ENCODE assay signal across 10 cellular contexts in genomic region chr1:16168622-16169021, GRCh38. TPM values are rescaled to one million over a fixed set of nuclear protein-coding genes. Genes with fewer than 3 reads are reported as not detected.
DNase-seq lines count a peak whose midpoint lies in the region; ATAC-seq, FAIRE-seq and TF ChIP-seq lines count a peak whose summit lies in the region.
"Had no signal": no experiment of that assay in that cellular context is flagged by ENCODE, and none has a peak within 500 bp of the region (broad histone marks: within the 10 kb centered on the region; RNA-seq: fewer than 3 reads in every experiment).

No MANE protein-coding gene starts in this region.

- TF ChIP-seq POLR2A in H1 (IDR thresholded peaks at IDR 0.05; ENCODE audit: control extremely low read depth in 1 of 2, low read depth in 2 of 2, low read length in 2 of 2) (no peak), breast epithelium (IDR thresholded peaks at IDR 0.05) (no peak)

- no peak overlapping the region for H3K14ac ChIP-seq in H1 (ENCODE audit: insufficient read length)

- CTCF ChIA-PET in T-cell (lab: Charles Lee): interaction anchor here in 1 of 2 donors (0.9 kb wide), 1 partner anchor 89 kb away, joined by 3 read pairs; no protein-coding TSS in a partner anchor
- CTCF ChIA-PET in H1 (lab: Charles Lee; ENCODE audit: partially characterized antibody): interaction anchor here (0.6 to 2.5 kb wide), 13 partner anchors 12 to 791 kb away, joined by 3 to 20 read pairs (median 4); partner anchors contain the start of gene EPHA2

- H3K9me3 ChIP-seq in H1 (ENCODE audit: insufficient read depth in 2 of 2, low read depth in 1 of 2, low read length in 1 of 2) (no peaks in the 10 kb centered on the region), breast epithelium (no peaks in the 10 kb centered on the region)

- no peak overlapping the region for H3K4ac ChIP-seq in H1 (replicated peaks; ENCODE audit: insufficient read length, low read depth, low read length)

- H3K9ac ChIP-seq in H1 (replicated peaks in 1 of 4; ENCODE audit: extremely low read depth in 1 of 4, low read depth in 3 of 4, low read length in 3 of 4): no peak overlapping the region

- POLR2A ChIA-PET in T-cell (lab: Charles Lee): no interaction called here
- POLR2A ChIA-PET in H1 (lab: Charles Lee; ENCODE audit: partially characterized antibody): interaction anchor here (1.1 to 9.1 kb wide), 10 partner anchors 13 to 199 kb away, joined by 3 to 104 read pairs (median 4); partner anchors contain the start of genes EPHA2 and SZRD1

- H2AFZ ChIP-seq in H1 (ENCODE audit: low read length): no peak overlapping the region

- peaks cover 23% of the 10 kb centered on the region for H3K4me1 Mint-ChIP-seq in activated CD4-positive, alpha-beta T cell treated with anti-CD3 and anti-CD28 coated beads, Interleukin-2, amount 10 ng/mL, durations not matched to agents 24 days and 14 days
- H3K4me1 Mint-ChIP-seq in T-cell: peaks cover 38 to 54% (median 46%) of the 10 kb centered on the region in 3 donors
- peaks cover 37% of the 10 kb centered on the region for H3K4me1 Mint-ChIP-seq in stimulated activated memory B cell treated with anti-CD40 and anti-IgM and Interleukin-4, amounts not matched to agents 10 μg/mL and 1 μg/mL and 100 μg/mL, for 72 hours

- H3K27me3 ChIP-seq in H1 (replicated peaks in 1 of 4; ENCODE audit: control insufficient read depth in 3 of 4, extremely low read depth in 1 of 4, insufficient read depth in 3 of 4, low read length in 3 of 4) (no peaks in the 10 kb centered on the region; a peak in 2 of 7 replicates), breast epithelium (no peaks in the 10 kb centered on the region)

- H2BK20ac ChIP-seq in H1 (ENCODE audit: low read length): peak overlapping the region; percentile 80; the same call in 1 of the 2 replicates

- H3K4me1 ChIP-seq in H1 (replicated peaks in 1 of 4; ENCODE audit: control insufficient read depth in 3 of 4, insufficient read depth in 4 of 4, low read length in 3 of 4) (peaks cover 4 to 22% (median 13%) of the 10 kb centered on the region in 4 experiments), breast epithelium (peaks cover 0 to 8% of the 10 kb centered on the region in 2 donors)

- H3K23ac ChIP-seq in H1 (ENCODE audit: insufficient read length): no peak overlapping the region

- H3K4me3 ChIP-seq in H1 (ENCODE audit: extremely low read depth in 1 of 4, insufficient read depth in 2 of 4, low read depth in 3 of 4, low read length in 4 of 4) (no peak overlapping the region), breast epithelium (no peak overlapping the region)
- H3K4me3 ChIP-seq: lung had no signal

- no peak overlapping the region for H3K56ac ChIP-seq in H1 (replicated peaks; ENCODE audit: insufficient read length, low read depth, low read length)

- no peak overlapping the region for H2BK120ac ChIP-seq in H1 (replicated peaks; ENCODE audit: low read depth, low read length)

- H4K8ac ChIP-seq in H1 (ENCODE audit: extremely low read depth, insufficient read depth, low read length): no peak overlapping the region

- H3K27ac Mint-ChIP-seq in activated CD4-positive, alpha-beta T cell treated with anti-CD3 and anti-CD28 coated beads, Interleukin-2, amount 10 ng/mL, durations not matched to agents 24 days and 14 days: no peak overlapping the region
- H3K27ac Mint-ChIP-seq in T-cell: peak overlapping the region; percentile 49 to 68
- H3K27ac Mint-ChIP-seq in stimulated activated memory B cell treated with anti-CD40 and anti-IgM and Interleukin-4, amounts not matched to agents 10 μg/mL and 1 μg/mL and 100 μg/mL, for 72 hours: peak overlapping the region; percentile 55

- TF ChIP-seq CTCF in H1 (IDR thresholded peaks at IDR 0.05; ENCODE audit: control extremely low read depth in 1 of 3, insufficient read depth in 1 of 3, low read depth in 1 of 3, low read length in 3 of 3) (no peak), breast epithelium (IDR thresholded peaks at IDR 0.05) (no peak)

- H2BK5ac ChIP-seq in H1 (ENCODE audit: low read depth, low read length): no peak overlapping the region

- H2BK15ac ChIP-seq in H1 (ENCODE audit: low read length): peak overlapping the region; percentile 83; the same call in 1 of the 2 replicates

- no peaks in the 10 kb centered on the region for H3K79me1 ChIP-seq in H1 (ENCODE audit: low read depth, low read length)

- no peak for TF ChIP-seq RAD21 in H1 (IDR thresholded peaks at IDR 0.05 in 1 of 2, conservative IDR thresholded peaks at IDR 0.05 in 1 of 2; ENCODE audit: low read depth in 2 of 2, low read length in 2 of 2)

- no peak for DNase-seq in activated CD4-positive, alpha-beta T cell treated with anti-CD3 and anti-CD28 coated beads, Interleukin-2, amount 10 ng/mL, durations not matched to agents 24 days and 14 days
- DNase-seq in activated CD4-positive, alpha-beta T cell treated with anti-CD3 and anti-CD28 coated beads, Interleukin-2, amount 50 U/mL, for 1 hour: no peak
- DNase-seq in T-cell: peak in 1 of 34 experiments; percentile 17
- no peak for DNase-seq in H1 (ENCODE audit: low read depth in 1 of 2, low spot score in 2 of 2)
- no peak for DNase-seq in RCC 7860 (ENCODE audit: low spot score)
- DNase-seq in NCI-H524 treated with DMSO at 0.1 percent for 48 hours (lab: John Stamatoyannopoulos, UW): no peak
- no peak for DNase-seq in breast epithelium (ENCODE audit: low spot score in 2 of 2)
- DNase-seq: aorta had no signal

- peak overlapping the region in 1 of 2 experiments; percentile 59; a peak in 2 of 4 replicates for H3K4me2 ChIP-seq in H1 (ENCODE audit: insufficient read depth in 1 of 2, low read depth in 2 of 2, low read length in 2 of 2)

- no peak overlapping the region for H2AK5ac ChIP-seq in H1 (ENCODE audit: low read depth, low read length)

- no peak for ATAC-seq in T-cell (replicated peaks in 1 of 4)
- peak; percentile 49 for ATAC-seq in stimulated activated memory B cell treated with anti-CD40 and anti-IgM and Interleukin-4, amounts not matched to agents 10 μg/mL and 1 μg/mL and 100 μg/mL, for 72 hours

- H2BK12ac ChIP-seq in H1 (ENCODE audit: low read depth, low read length): no peak overlapping the region

- H3K36me3 ChIP-seq in H1 (ENCODE audit: control insufficient read depth in 2 of 4, insufficient read depth in 4 of 4, low read length in 3 of 4): no peaks in the 10 kb centered on the region
- no peaks in the 10 kb centered on the region for H3K36me3 ChIP-seq in breast epithelium

- H4K91ac ChIP-seq in H1 (replicated peaks; ENCODE audit: insufficient read length, low read length): peak overlapping the region; percentile 14

- intact Hi-C loops in activated CD4-positive, alpha-beta T cell treated with anti-CD3 and anti-CD28 coated beads, Interleukin-2, amount 10 ng/mL, durations not matched to agents 24 days and 14 days (cut with micrococcal nuclease): no loop called here
- intact Hi-C loops in breast epithelium (cut with DNase I; ENCODE audit: low total_unique reads): no loop called here

- H3K27me3 Mint-ChIP-seq in activated CD4-positive, alpha-beta T cell treated with anti-CD3 and anti-CD28 coated beads, Interleukin-2, amount 10 ng/mL, durations not matched to agents 24 days and 14 days: peaks cover 35% of the 10 kb centered on the region
- H3K27me3 Mint-ChIP-seq in T-cell: peaks cover 0 to 2% of the 10 kb centered on the region in 2 donors
- H3K27me3 Mint-ChIP-seq in stimulated activated memory B cell treated with anti-CD40 and anti-IgM and Interleukin-4, amounts not matched to agents 10 μg/mL and 1 μg/mL and 100 μg/mL, for 72 hours: peaks cover 29% of the 10 kb centered on the region

- H4K5ac ChIP-seq in H1 (ENCODE audit: insufficient read length, low read depth, low read length): no peak overlapping the region

- H3K36me3 Mint-ChIP-seq in activated CD4-positive, alpha-beta T cell treated with anti-CD3 and anti-CD28 coated beads, Interleukin-2, amount 10 ng/mL, durations not matched to agents 24 days and 14 days (ENCODE audit: low read depth): no peaks in the 10 kb centered on the region
- H3K36me3 Mint-ChIP-seq in T-cell: no peaks in the 10 kb centered on the region
- no peaks in the 10 kb centered on the region for H3K36me3 Mint-ChIP-seq in stimulated activated memory B cell treated with anti-CD40 and anti-IgM and Interleukin-4, amounts not matched to agents 10 μg/mL and 1 μg/mL and 100 μg/mL, for 72 hours

- FAIRE-seq in H1 (lab: Jason Lieb, UNC) (no peak), RCC 7860 (lab: Jason Lieb, UNC) (no peak)

- no peaks in the 10 kb centered on the region for H4K20me1 ChIP-seq in H1 (replicated peaks in 1 of 2; ENCODE audit: control insufficient read depth in 1 of 2, insufficient read depth in 2 of 2, low read length in 2 of 2)

- no peaks in the 10 kb centered on the region for H3K9me3 Mint-ChIP-seq in activated CD4-positive, alpha-beta T cell treated with anti-CD3 and anti-CD28 coated beads, Interleukin-2, amount 10 ng/mL, durations not matched to agents 24 days and 14 days
- H3K9me3 Mint-ChIP-seq in T-cell: no peaks in the 10 kb centered on the region
- H3K9me3 Mint-ChIP-seq in stimulated activated memory B cell treated with anti-CD40 and anti-IgM and Interleukin-4, amounts not matched to agents 10 μg/mL and 1 μg/mL and 100 μg/mL, for 72 hours: no peaks in the 10 kb centered on the region

- H3K23me2 ChIP-seq in H1 (ENCODE audit: low read depth, low read length): peaks cover 4% of the 10 kb centered on the region; the same call in 1 of the 2 replicates

- no peak overlapping the region for H3K27ac ChIP-seq in H1 (ENCODE audit: low read depth, low read length)
- no peak overlapping the region for H3K27ac ChIP-seq in breast epithelium

- no peaks in the 10 kb centered on the region for H3K79me2 ChIP-seq in H1 (ENCODE audit: control insufficient read depth in 1 of 2, insufficient read depth in 2 of 2, low read length in 2 of 2)

- 83% methylated on average over 6 of the region's 6 CpGs; no CpG with 5 or more reads in 1 of the 2 experiments for WGBS in H1 (ENCODE audit: extremely low coverage in 1 of 2, insufficient coverage in 1 of 2, insufficient read length in 1 of 2, insufficient replicate concordance in 2 of 2, low coverage in 1 of 2, low lambda C conversion rate in 2 of 2, missing lambda C conversion rate in 1 of 2), 2 experiments

- peak overlapping the region; percentile 64 for H3K4me3 Mint-ChIP-seq in activated CD4-positive, alpha-beta T cell treated with anti-CD3 and anti-CD28 coated beads, Interleukin-2, amount 10 ng/mL, durations not matched to agents 24 days and 14 days
- peak overlapping the region; percentile 57 to 71 (median 69) for H3K4me3 Mint-ChIP-seq in T-cell
- H3K4me3 Mint-ChIP-seq in stimulated activated memory B cell treated with anti-CD40 and anti-IgM and Interleukin-4, amounts not matched to agents 10 μg/mL and 1 μg/mL and 100 μg/mL, for 72 hours: peak overlapping the region; percentile 76

- no peak for TF ChIP-seq EP300 in H1 (IDR thresholded peaks at IDR 0.05; ENCODE audit: borderline replicate concordance in 1 of 2, low read depth in 2 of 2, low read length in 2 of 2)

- H3K18ac ChIP-seq in H1 (ENCODE audit: extremely low read depth, low read length): no peak overlapping the region

RNA-seq across cellular contexts. Expression of gene EPHA2, which starts 12.8 kb away (rescaled TPM):
- total RNA-seq in activated CD4-positive, alpha-beta T cell treated with anti-CD3 and anti-CD28 coated beads, Interleukin-2, amount 10 ng/mL, durations not matched to agents 24 days and 14 days: not detected in 2 replicates
- total RNA-seq in T-cell: under 1 TPM in 4 of 5 donors, not detected in 1; 0.19 to 0.66 (median 0.41) TPM
- total RNA-seq in H1 (2021; fragmentation: NEBNext Ultra II Directional; extraction: Animal tissue kit (Norgen Biotek cat#: 25700)): 28.4 and 33.6 TPM in 2 replicates
- 26.8 and 42.2 TPM in 2 replicates for polyA plus RNA-seq in H1 (2011; rRNA removed)
- polyA plus RNA-seq in H1 (2011; cell fraction: cytosol; rRNA removed): 24.2 TPM
- polyA plus RNA-seq in H1 (2011; cell fraction: nucleus; rRNA removed): 69.5 TPM
- polyA plus RNA-seq in H1 (2012, experiment 1 of 2): 23.3 to 29.4 TPM (median 24.9 TPM) in 4 replicates
- polyA plus RNA-seq in H1 (2012, experiment 2 of 2): 28.9 TPM
- polyA plus RNA-seq in H1 (2013, experiment 1 of 2): 33.8 TPM
- 33.1 TPM for polyA plus RNA-seq in H1 (2013, experiment 2 of 2)
- polyA minus RNA-seq in H1 (2011; rRNA and poly(A)+ RNA removed): 44.2 and 53.8 TPM in 2 replicates
- polyA minus RNA-seq in H1 (2011; cell fraction: cytosol; rRNA and poly(A)+ RNA removed): 30.1 TPM
- 34.1 TPM for polyA minus RNA-seq in H1 (2011; cell fraction: nucleus; rRNA and poly(A)+ RNA removed)
- 10 to 100 TPM in 2 of 3 donors, 1 to 10 TPM in 1; 5.8 to 18.4 (median 16.7) TPM for total RNA-seq in breast epithelium

RNA-seq across cellular contexts. Expression of gene ARHGEF19, which starts 43.8 kb away (rescaled TPM):
- total RNA-seq in activated CD4-positive, alpha-beta T cell treated with anti-CD3 and anti-CD28 coated beads, Interleukin-2, amount 10 ng/mL, durations not matched to agents 24 days and 14 days: 8.5 and 8.8 TPM in 2 replicates
- total RNA-seq in T-cell (10 to 100 TPM in 3 of 5 donors, 1 to 10 TPM in 2; 7.0 to 17.6 (median 12.3) TPM), breast epithelium (10 to 100 TPM in 2 of 3 donors, 1 to 10 TPM in 1; 7.5 to 18.0 (median 12.9) TPM)
- total RNA-seq in H1 (2021; fragmentation: NEBNext Ultra II Directional; extraction: Animal tissue kit (Norgen Biotek cat#: 25700)): 51.9 and 56.4 TPM in 2 replicates
- polyA plus RNA-seq in H1 (2011; rRNA removed): 47.5 and 69.2 TPM in 2 replicates
- 55.0 TPM for polyA plus RNA-seq in H1 (2011; cell fraction: cytosol; rRNA removed)
- 157 TPM for polyA plus RNA-seq in H1 (2011; cell fraction: nucleus; rRNA removed)
- 42.8 to 57.1 TPM (median 54.3 TPM) in 4 replicates for polyA plus RNA-seq in H1 (2012, experiment 1 of 2)
- polyA plus RNA-seq in H1 (2012, experiment 2 of 2): 45.5 TPM
- 32.6 TPM for polyA plus RNA-seq in H1 (2013, experiment 1 of 2)
- 30.2 TPM for polyA plus RNA-seq in H1 (2013, experiment 2 of 2)
- 27.7 and 32.0 TPM in 2 replicates for polyA minus RNA-seq in H1 (2011; rRNA and poly(A)+ RNA removed)
- polyA minus RNA-seq in H1 (2011; cell fraction: cytosol; rRNA and poly(A)+ RNA removed): 22.2 TPM
- polyA minus RNA-seq in H1 (2011; cell fraction: nucleus; rRNA and poly(A)+ RNA removed): 30.7 TPM
